ENCODE assay signal across 13 cellular contexts in genomic region chr15:66713843-66714508, GRCh38. TPM values are rescaled to one million over a fixed set of nuclear protein-coding genes. Genes with fewer than 3 reads are reported as not detected.
DNase-seq lines count a peak whose midpoint lies in the region; ATAC-seq and TF ChIP-seq lines count a peak whose summit lies in the region.
"Had no signal": no experiment of that assay in that cellular context is flagged by ENCODE, and none has a peak within 500 bp of the region (broad histone marks: within the 10 kb centered on the region; RNA-seq: fewer than 3 reads in every experiment).

No MANE protein-coding gene starts in this region.

- no peak for ATAC-seq in HG02571 (IDR thresholded peaks at IDR 0.05; ENCODE audit: unreplicated experiment)

- no peak overlapping the region for H3K14ac ChIP-seq in trophoblast cell (ENCODE audit: low read length)

- H3K36me3 ChIP-seq in GM23248 (ENCODE audit: low read depth): peaks cover 5% of the 10 kb centered on the region; the same call in 1 of the 2 replicates
- peaks cover 3% of the 10 kb centered on the region for H3K36me3 ChIP-seq in rectal smooth muscle tissue (ENCODE audit: control insufficient read depth, insufficient read depth, low read length)
- H3K36me3 ChIP-seq in trophoblast cell (ENCODE audit: control insufficient read depth in 1 of 2, insufficient read depth in 2 of 2, low read length in 2 of 2): peaks cover 51 to 69% of the 10 kb centered on the region in 2 experiments

- WGBS in GM23248 (ENCODE audit: low coverage in 1 of 2, low lambda C conversion rate in 2 of 2, missing lambda C conversion rate in 2 of 2), 2 experiments: 73 to 75% methylated on average over 8 of the region's 8 CpGs
- no CpG with 5 or more reads among the region's 8 CpGs for WGBS in trophoblast cell (ENCODE audit: extremely low coverage, insufficient coverage, insufficient read length)

- in situ Hi-C loops in GM23248 (cut with MboI): loop anchor here (10.0 kb wide), 1 partner anchor 131 kb away; no protein-coding TSS in a partner anchor

- peak; percentile 79 for DNase-seq in GM12865 (ENCODE audit: low read depth)
- DNase-seq in GM23248: no peak
- DNase-seq in RPMI8226: peak; percentile 74
- DNase-seq in trophoblast cell: no peak
- no peak for DNase-seq in activated CD4-positive, alpha-beta T cell treated with anti-CD3 and anti-CD28 coated beads for 48 hours
- DNase-seq in foreskin fibroblast: no peak
- DNase-seq: activated CD4-positive, CD25-positive, alpha-beta regulatory T cell treated with anti-CD3 and anti-CD28 coated beads, Interleukin-2, amount 50 U/mL, for 72 hours; activated gamma-delta T cell treated with Interleukin-2 at 50 U/mL for 16 hours; islet precursor cell; stimulated activated naive CD4-positive, alpha-beta T cell treated with Interleukin-2 at 50 U/mL for 16 hours had no signal

- no peaks in the 10 kb centered on the region for H3K27me3 ChIP-seq in GM23248 (replicated peaks; ENCODE audit: insufficient read depth)
- no peaks in the 10 kb centered on the region for H3K27me3 ChIP-seq in rectal smooth muscle tissue (ENCODE audit: control insufficient read depth, insufficient read depth, low read length)
- H3K27me3 ChIP-seq in trophoblast cell (ENCODE audit: insufficient read depth, low read length): no peaks in the 10 kb centered on the region

- H2BK120ac ChIP-seq in trophoblast cell (ENCODE audit: insufficient read depth, low read length, poor library complexity): no peak overlapping the region

- H3K79me2 ChIP-seq in GM23248 (ENCODE audit: insufficient read depth): peaks cover 98% of the 10 kb centered on the region
- peaks cover 5% of the 10 kb centered on the region for H3K79me2 ChIP-seq in trophoblast cell (ENCODE audit: control insufficient read depth, insufficient read depth, low read length, poor library complexity)

- no peak overlapping the region for H2BK5ac ChIP-seq in trophoblast cell (ENCODE audit: low read depth, low read length, poor library complexity)

- H2AK5ac ChIP-seq in trophoblast cell (ENCODE audit: low read length): no peak overlapping the region

- no peaks in the 10 kb centered on the region for H3K9me2 ChIP-seq in GM23248 (ENCODE audit: insufficient read depth)

- peaks cover 51% of the 10 kb centered on the region for H3F3A ChIP-seq in GM23248 (ENCODE audit: insufficient read depth)

- H2BK12ac ChIP-seq in trophoblast cell (ENCODE audit: low read length): no peak overlapping the region

- H3K4me1 ChIP-seq in GM23248 (ENCODE audit: insufficient read depth) (peaks cover 24% of the 10 kb centered on the region), rectal smooth muscle tissue (ENCODE audit: control insufficient read depth, insufficient read depth, low read length) (peaks cover 16% of the 10 kb centered on the region), trophoblast cell (ENCODE audit: control insufficient read depth in 1 of 2, insufficient read depth in 2 of 2, low read length in 2 of 2) (peaks cover 29 to 36% of the 10 kb centered on the region in 2 experiments)

- H3K9me3 ChIP-seq in GM23248 (ENCODE audit: low read depth): no peaks in the 10 kb centered on the region
- no peaks in the 10 kb centered on the region for H3K9me3 ChIP-seq in trophoblast cell (ENCODE audit: insufficient read depth, low read depth, low read length)

- peaks cover 3% of the 10 kb centered on the region for H3K79me1 ChIP-seq in trophoblast cell (ENCODE audit: low read length)

- no peak overlapping the region for H4K8ac ChIP-seq in trophoblast cell (ENCODE audit: low read depth, low read length)

- H3K4me3 ChIP-seq in GM12865 (ENCODE audit: low read depth, low read length) (no peak overlapping the region), GM23248 (no peak overlapping the region), rectal smooth muscle tissue (ENCODE audit: low read length) (no peak overlapping the region), trophoblast cell (ENCODE audit: low read depth, low read length) (no peak overlapping the region), foreskin fibroblast (ENCODE audit: low read depth in 1 of 2, low read length in 2 of 2) (no peak overlapping the region)

- TF ChIP-seq CTCF in GM12865 (IDR thresholded peaks at IDR 0.05; ENCODE audit: insufficient read depth, low read depth, low read length, missing control alignments) (no peak), foreskin fibroblast (IDR thresholded peaks at IDR 0.05; ENCODE audit: low read depth, low read length) (no peak)

- H2AFZ ChIP-seq in GM23248: no peak overlapping the region
- no peak overlapping the region for H2AFZ ChIP-seq in trophoblast cell (ENCODE audit: insufficient read depth, low read length, poor library complexity)

- H4K91ac ChIP-seq in trophoblast cell (ENCODE audit: low read depth, low read length): no peak overlapping the region

- no peak overlapping the region for H3K23ac ChIP-seq in trophoblast cell (ENCODE audit: low read length)

- H4K12ac ChIP-seq in trophoblast cell (ENCODE audit: low read depth, low read length): no peak overlapping the region

- no peaks in the 10 kb centered on the region for H4K20me1 ChIP-seq in GM23248 (ENCODE audit: insufficient read depth)

- H3K9ac ChIP-seq in GM23248 (no peak overlapping the region), rectal smooth muscle tissue (ENCODE audit: low read length) (no peak overlapping the region), trophoblast cell (ENCODE audit: low read length) (no peak overlapping the region)

- no peak overlapping the region for H3K4ac ChIP-seq in trophoblast cell (ENCODE audit: low read depth, low read length)

- H3K4me2 ChIP-seq in GM23248 (ENCODE audit: unreplicated experiment): peak overlapping the region; percentile 49
- H3K4me2 ChIP-seq in trophoblast cell (ENCODE audit: low read length): no peak overlapping the region

- no peak overlapping the region for H3K18ac ChIP-seq in trophoblast cell (ENCODE audit: low read length)

- peak overlapping the region; percentile 56 for H3K27ac ChIP-seq in GM23248
- peak overlapping the region; percentile 33 for H3K27ac ChIP-seq in rectal smooth muscle tissue (ENCODE audit: low read depth, low read length)
- H3K27ac ChIP-seq in trophoblast cell (ENCODE audit: low read depth, low read length): no peak overlapping the region
- H3K27ac ChIP-seq: C4-2B had no signal

RNA-seq across cellular contexts. Expression of gene SMAD6, which starts 11.9 kb away (rescaled TPM):
- total RNA-seq in GM23248 (2014; rRNA removed; shearing (Covaris generic)): 24.0 and 32.9 TPM in 2 replicates
- 3.5 and 3.6 TPM in 2 replicates for polyA plus RNA-seq in GM23248 (2016; fragmentation: Nextera tagmentation; extraction: Ambion mirVana)
- 29.5 and 30.6 TPM in 2 replicates for polyA plus RNA-seq in trophoblast cell (2013)

Comparison
In these comparisons a context has a peak if more than half of its experiments do, and no peak if none do; other contexts are left out.
1. DNase-seq: peak in GM12865 (single experiment) and RPMI8226 (single experiment); none in GM23248 (single experiment), trophoblast cell (0 of 2), activated CD4-positive, alpha-beta T cell treated with anti-CD3 and anti-CD28 coated beads for 48 hours (single experiment) and foreskin fibroblast (0 of 2).